ENCODE assay signal across 19 cellular contexts in genomic region chr11:64038500-64038899, GRCh38. TPM values are rescaled to one million over a fixed set of nuclear protein-coding genes. Genes with fewer than 3 reads are reported as not detected.
DNase-seq lines count a peak whose midpoint lies in the region; ATAC-seq and TF ChIP-seq lines count a peak whose summit lies in the region.
"Had no signal": no experiment of that assay in that cellular context is flagged by ENCODE, and none has a peak within 500 bp of the region (broad histone marks: within the 10 kb centered on the region; RNA-seq: fewer than 3 reads in every experiment).

No MANE protein-coding gene starts in this region.

- H3K18ac ChIP-seq in neuronal stem cell (ENCODE audit: low read length), result peak overlapping the region; percentile 35

- H3K79me1 ChIP-seq in neuronal stem cell (ENCODE audit: low read depth, low read length), result no peaks in the 10 kb centered on the region

- no peak for ATAC-seq in psoas muscle
- ATAC-seq: CD8-positive, alpha-beta T cell had no signal

- TF ChIP-seq CTCF in HEK293 (tag by site-specific recombination; IDR thresholded peaks at IDR 0.05) (no peak), brain (conservative IDR thresholded peaks at IDR 0.05) (no peak), type B pancreatic cell (conservative IDR thresholded peaks at IDR 0.05) (no peak), psoas muscle (IDR thresholded peaks at IDR 0.05) (no peak), progenitor cell of endocrine pancreas (IDR thresholded peaks at IDR 0.05; ENCODE audit: unreplicated experiment) (no peak)

- H3K27me3 Mint-ChIP-seq in brain, result peaks cover 3% of the 10 kb centered on the region
- H3K27me3 Mint-ChIP-seq in type B pancreatic cell, result peaks cover 45% of the 10 kb centered on the region
- H3K27me3 Mint-ChIP-seq in progenitor cell of endocrine pancreas, result peaks cover 53% of the 10 kb centered on the region

- peak overlapping the region in 2 of 5 experiments; percentile 62 to 66 for H3K27ac Mint-ChIP-seq in brain
- no peak overlapping the region for H3K27ac Mint-ChIP-seq in type B pancreatic cell
- H3K27ac Mint-ChIP-seq in progenitor cell of endocrine pancreas, result no peak overlapping the region
- H3K27ac Mint-ChIP-seq: CD8-positive, alpha-beta T cell; HFFc6 had no signal

- intact Hi-C loops in psoas muscle (cut with DNase I), result no loop called here

- no peak overlapping the region for H3K27ac ChIP-seq in HEK293 (ENCODE audit: extremely low read depth, low read depth, low read length)
- no peak overlapping the region for H3K27ac ChIP-seq in neuronal stem cell (replicated peaks; ENCODE audit: low read length)
- H3K27ac ChIP-seq in psoas muscle, result no peak overlapping the region
- H3K27ac ChIP-seq: HL-60 had no signal

- H2BK5ac ChIP-seq in neuronal stem cell (ENCODE audit: low read length), result no peak overlapping the region

- no peak overlapping the region for H2BK120ac ChIP-seq in neuronal stem cell (ENCODE audit: low read depth, low read length)

- no peak overlapping the region for H3K9ac ChIP-seq in neuronal stem cell (ENCODE audit: low read depth, low read length, poor library complexity)

- H3K36me3 ChIP-seq in HEK293 (ENCODE audit: control insufficient read depth in 2 of 2, insufficient read depth in 1 of 2, low read length in 2 of 2) (no peaks in the 10 kb centered on the region), neuronal stem cell (replicated peaks in 1 of 2; ENCODE audit: control insufficient read depth in 2 of 2, insufficient read depth in 2 of 2, low read length in 2 of 2) (no peaks in the 10 kb centered on the region), psoas muscle (ENCODE audit: insufficient read depth in 1 of 2, low read depth in 1 of 2) (no peaks in the 10 kb centered on the region)
- H3K36me3 ChIP-seq: HAP-1 had no signal

- H3K9me3 ChIP-seq in HEK293 (ENCODE audit: control insufficient read depth, insufficient read depth, low read depth, low read length) (no peaks in the 10 kb centered on the region), neuronal stem cell (replicated peaks in 1 of 2; ENCODE audit: control insufficient read depth in 2 of 2, insufficient read depth in 1 of 2, low read depth in 1 of 2, low read length in 2 of 2) (no peaks in the 10 kb centered on the region), psoas muscle (no peaks in the 10 kb centered on the region)
- H3K9me3 ChIP-seq: HAP-1 had no signal

- H2AFZ ChIP-seq in neuronal stem cell (ENCODE audit: low read length), result no peak overlapping the region

- H3K4me3 Mint-ChIP-seq in brain (peak overlapping the region in 4 of 5 experiments; percentile 43 to 80 (median 78)), type B pancreatic cell (peak overlapping the region; percentile 17), progenitor cell of endocrine pancreas (ENCODE audit: low read depth) (no peak overlapping the region)
- H3K4me3 Mint-ChIP-seq: CD8-positive, alpha-beta T cell; HFFc6 had no signal

- no CpG with 5 or more reads among the region's 4 CpGs for WGBS in neuronal stem cell (ENCODE audit: extremely low coverage in 2 of 2, insufficient read length in 2 of 2, insufficient replicate concordance in 1 of 2), 2 donors
- WGBS in psoas muscle, 3 donors, result 95 to 98% (median 95%) methylated on average over 4 of the region's 4 CpGs

- no peak overlapping the region for H4K8ac ChIP-seq in neuronal stem cell (ENCODE audit: low read depth, low read length)

- H3K9me3 Mint-ChIP-seq in brain, result peaks cover 0 to 3% (median 0%) of the 10 kb centered on the region in 5 experiments
- H3K9me3 Mint-ChIP-seq in type B pancreatic cell, result no peaks in the 10 kb centered on the region
- no peaks in the 10 kb centered on the region for H3K9me3 Mint-ChIP-seq in progenitor cell of endocrine pancreas (ENCODE audit: low read depth)
- H3K9me3 Mint-ChIP-seq: CD8-positive, alpha-beta T cell; HFFc6 had no signal

- H3K4me2 ChIP-seq in neuronal stem cell (ENCODE audit: insufficient read depth, low read length, poor library complexity, severe bottlenecking), result no peak overlapping the region

- no peak overlapping the region for H3K4ac ChIP-seq in neuronal stem cell (ENCODE audit: low read length)

- H2BK15ac ChIP-seq in neuronal stem cell (ENCODE audit: low read length), result no peak overlapping the region

- DNase-seq in neuronal stem cell (ENCODE audit: low spot score), result no peak
- no peak for DNase-seq in type B pancreatic cell (ENCODE audit: extremely low spot score, unreplicated experiment)
- no peak for DNase-seq in psoas muscle
- DNase-seq in progenitor cell of endocrine pancreas (ENCODE audit: low spot score, unreplicated experiment), result no peak
- no peak for DNase-seq in NOMO-1 (lab: John Stamatoyannopoulos, UW; ENCODE audit: unreplicated experiment in 2 of 2)
- DNase-seq: ACHN; AML-193; Calu3; CD8-positive, alpha-beta T cell; DMS79 treated with DMSO at 0.1 percent for 48 hours; GF-D8; HFFc6; IMR-90; KBM-7 had no signal

- peak overlapping the region; percentile 91 for H2AK5ac ChIP-seq in neuronal stem cell (ENCODE audit: low read depth, low read length)

- CTCF ChIA-PET in HEK293 (lab: Yijun Ruan, JAX), result interaction anchor here (1.0 to 1.7 kb wide), 3 partner anchors 112 to 146 kb away, joined by 3 to 7 read pairs (median 5); no protein-coding TSS in a partner anchor

- H3K4me1 ChIP-seq in HEK293 (ENCODE audit: control insufficient read depth, insufficient read depth, low read length) (no peaks in the 10 kb centered on the region), neuronal stem cell (ENCODE audit: control insufficient read depth in 2 of 2, insufficient read depth in 1 of 2, low read depth in 1 of 2, low read length in 2 of 2) (peaks cover 32 to 40% of the 10 kb centered on the region in 2 donors), psoas muscle (peaks cover 24% of the 10 kb centered on the region)
- H3K4me1 ChIP-seq: HAP-1 had no signal

- no peak overlapping the region for H3K14ac ChIP-seq in neuronal stem cell (ENCODE audit: low read length)

- H3K4me1 Mint-ChIP-seq in brain (peaks cover 71% of the 10 kb centered on the region), type B pancreatic cell (ENCODE audit: unreplicated experiment) (peaks cover 17% of the 10 kb centered on the region), progenitor cell of endocrine pancreas (ENCODE audit: low read depth) (peaks cover 8% of the 10 kb centered on the region)

- POLR2A ChIA-PET in HEK293 (lab: Yijun Ruan, JAX), result interaction anchor here (0.5 kb wide), 1 partner anchor 56 kb away, joined by 4 read pairs; no protein-coding TSS in a partner anchor

- no peak overlapping the region for H4K91ac ChIP-seq in neuronal stem cell (ENCODE audit: low read depth, low read length, poor library complexity)

- H3K27me3 ChIP-seq in neuronal stem cell (ENCODE audit: control insufficient read depth in 3 of 3, insufficient read depth in 3 of 3, low read depth in 1 of 3, low read length in 3 of 3) (peaks cover 11 to 49% (median 36%) of the 10 kb centered on the region in 3 experiments), psoas muscle (ENCODE audit: insufficient read depth in 3 of 3, low read length in 2 of 3) (no peaks in the 10 kb centered on the region)

- no peak overlapping the region for H3K23ac ChIP-seq in neuronal stem cell (ENCODE audit: low read depth, low read length, poor library complexity)

- H2BK12ac ChIP-seq in neuronal stem cell (ENCODE audit: low read length), result peak overlapping the region; percentile 1

- H3K4me3 ChIP-seq in HEK293 (ENCODE audit: low read depth, low read length), result no peak overlapping the region
- no peak overlapping the region for H3K4me3 ChIP-seq in neuronal stem cell (ENCODE audit: low read length in 2 of 2)
- H3K4me3 ChIP-seq in psoas muscle, result no peak overlapping the region
- H3K4me3 ChIP-seq: HAP-1 had no signal

- H3K36me3 Mint-ChIP-seq in brain (no peaks in the 10 kb centered on the region), type B pancreatic cell (no peaks in the 10 kb centered on the region), progenitor cell of endocrine pancreas (ENCODE audit: insufficient read depth) (no peaks in the 10 kb centered on the region)
- H3K36me3 Mint-ChIP-seq: CD8-positive, alpha-beta T cell had no signal

TF ChIP-seq in HEK293, 187 proteins besides CTCF, POLR2A, EP300 and RAD21:
- TF ChIP-seq ZNF121 (tag by site-specific recombination; IDR thresholded peaks at IDR 0.05), result peak; percentile 80
- TF ChIP-seq ZNF600 (tag by site-specific recombination; IDR thresholded peaks at IDR 0.05), result 0 out of 2 replicates have a peak, but pooled peaks have one; percentile 11
- no peak for TF ChIP-seq ZNF514 (tag by site-specific recombination; IDR thresholded peaks at IDR 0.05)

RNA-seq across cellular contexts. Expression of gene FLRT1, which starts 2.8 kb away (rescaled TPM):
- 27.0 TPM for polyA plus RNA-seq in brain (ENCODE audit: insufficient read depth, low read depth, low replicate concordance)
- polyA plus RNA-seq in neuronal stem cell (2013, experiment 1 of 2), result 0.88 TPM
- polyA plus RNA-seq in neuronal stem cell (2013, experiment 2 of 2), result 0.94 TPM
- 0.26 and 3.0 TPM in 2 replicates for total RNA-seq in type B pancreatic cell (ENCODE audit: low replicate concordance)
- under 1 TPM in 3 of 4 donors, not detected in 1; 0.08 to 0.10 (median 0.08) TPM for total RNA-seq in psoas muscle
- polyA plus RNA-seq in psoas muscle, result under 1 TPM in 2 of 3 donors, not detected in 1; 0.03 to 0.05 TPM
- total RNA-seq in progenitor cell of endocrine pancreas, result 0.17 and 0.24 TPM in 2 replicates
- total RNA-seq: CD8-positive, alpha-beta T cell; HT1080 had no signal

RNA-seq across cellular contexts. Expression of gene OTUB1, which starts 52.3 kb away (rescaled TPM):
- 215 TPM for polyA plus RNA-seq in brain (ENCODE audit: insufficient read depth, low read depth, low replicate concordance)
- 92.2 TPM for polyA plus RNA-seq in neuronal stem cell (2013, experiment 1 of 2)
- polyA plus RNA-seq in neuronal stem cell (2013, experiment 2 of 2), result 90.4 TPM
- total RNA-seq in type B pancreatic cell (ENCODE audit: low replicate concordance), result 101 and 105 TPM in 2 replicates
- total RNA-seq in psoas muscle, result 10 to 100 TPM; 39.4 to 47.8 (median 40.8) TPM
- 10 to 100 TPM; 49.1 to 75.4 (median 72.7) TPM for polyA plus RNA-seq in psoas muscle
- total RNA-seq in progenitor cell of endocrine pancreas, result 122 and 124 TPM in 2 replicates
